ENCODE assay signal across 24 cellular contexts in the genomic region with DNA sequence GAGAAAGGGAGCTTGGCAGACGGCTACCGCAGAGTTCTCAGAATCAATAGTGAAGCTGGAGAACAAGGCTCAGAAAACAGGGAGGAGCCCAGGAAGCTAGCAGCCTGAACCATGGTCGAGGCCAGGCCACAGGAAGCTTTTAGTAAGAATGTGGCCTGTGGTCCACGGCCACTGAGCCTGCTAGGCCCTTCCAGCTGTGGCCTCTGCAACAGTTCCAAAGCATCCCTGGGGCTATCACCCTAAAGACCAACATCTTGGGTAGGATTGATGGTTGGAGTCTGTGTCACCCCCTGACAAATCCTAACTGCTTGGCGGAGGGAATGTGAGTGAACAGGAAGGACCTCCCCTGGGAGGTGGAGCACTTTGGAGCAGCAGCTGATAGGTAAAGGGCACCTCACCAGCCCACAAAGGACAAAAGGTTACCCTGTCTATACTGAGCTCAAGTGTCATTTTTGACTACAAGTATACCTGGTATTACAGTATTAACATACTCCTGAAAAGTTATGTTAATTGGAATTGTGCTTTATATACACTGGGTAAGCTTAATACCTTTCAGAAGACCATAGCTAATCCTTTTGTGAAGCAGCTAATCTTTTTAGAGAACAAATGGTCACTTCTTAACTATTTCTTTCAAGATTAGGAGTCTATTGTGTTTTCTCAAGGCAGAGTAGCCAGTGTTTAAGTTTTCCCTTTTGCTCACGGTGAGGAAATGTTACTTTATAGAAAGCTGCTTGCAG. TPM values are rescaled to one million over a fixed set of nuclear protein-coding genes. Genes with fewer than 3 reads are reported as not detected.
DNase-seq lines count a peak whose midpoint lies in the region; ATAC-seq and TF ChIP-seq lines count a peak whose summit lies in the region.
"Had no signal": no experiment of that assay in that cellular context is flagged by ENCODE, and none has a peak within 500 bp of the region (broad histone marks: within the 10 kb centered on the region; RNA-seq: fewer than 3 reads in every experiment).

No MANE protein-coding gene starts in this region.

- H3K36me3 ChIP-seq in mesodermal cell (ENCODE audit: control insufficient read depth, insufficient read depth, low read length) = no peaks in the 10 kb centered on the region
- H3K36me3 ChIP-seq: cardiac muscle cell, SJSA1, vagina had no signal

- no peak for TF ChIP-seq CTCF in CD14-positive monocyte (IDR thresholded peaks at IDR 0.05)
- TF ChIP-seq CTCF in chondrocyte (IDR thresholded peaks at IDR 0.05) = no peak

- peak overlapping the region in 1 of 2 donors; percentile 84 for H3K4me3 Mint-ChIP-seq in CD14-positive monocyte
- no peak overlapping the region for H3K4me3 Mint-ChIP-seq in chondrocyte (ENCODE audit: unreplicated experiment)
- H3K4me3 Mint-ChIP-seq: endodermal cell had no signal

- H3K4me1 Mint-ChIP-seq in CD14-positive monocyte (peaks cover 79% of the 10 kb centered on the region), chondrocyte (ENCODE audit: low read depth) (peaks cover 57% of the 10 kb centered on the region)

- peak overlapping the region; percentile 11 for H3K27ac ChIP-seq in mesodermal cell (ENCODE audit: low read depth, low read length, severe bottlenecking)
- H3K27ac ChIP-seq: cardiac muscle cell, SJSA1, vagina had no signal

- no peaks in the 10 kb centered on the region for H3K27me3 Mint-ChIP-seq in CD14-positive monocyte (ENCODE audit: low read depth in 3 of 3)
- no peaks in the 10 kb centered on the region for H3K27me3 Mint-ChIP-seq in chondrocyte (ENCODE audit: low read depth)

- peaks cover 3% of the 10 kb centered on the region for H3K9me3 ChIP-seq in mesodermal cell (ENCODE audit: control insufficient read depth, low read length)
- H3K9me3 ChIP-seq: mucosa of descending colon, SJSA1, vagina had no signal

- H3K9me3 Mint-ChIP-seq in CD14-positive monocyte = peaks cover 0 to 2% (median 0%) of the 10 kb centered on the region in 7 donors
- peaks cover 3% of the 10 kb centered on the region for H3K9me3 Mint-ChIP-seq in chondrocyte (ENCODE audit: low read depth)

- ATAC-seq in GM21717 (IDR thresholded peaks at IDR 0.05; ENCODE audit: unreplicated experiment) (no peak), HG03521 (IDR thresholded peaks at IDR 0.05; ENCODE audit: unreplicated experiment) (no peak)

- H3K36me3 Mint-ChIP-seq in CD14-positive monocyte (peaks cover 5 to 14% of the 10 kb centered on the region in 2 donors), chondrocyte (ENCODE audit: low read depth) (peaks cover 2% of the 10 kb centered on the region)

- H3K4me1 ChIP-seq in mesodermal cell (ENCODE audit: control insufficient read depth, insufficient read depth, low read length, poor library complexity, severe bottlenecking) = peaks cover 61% of the 10 kb centered on the region
- H3K4me1 ChIP-seq: vagina had no signal

- H3K4me3 ChIP-seq in mesodermal cell (ENCODE audit: extremely low read depth, insufficient read depth, low read length, poor library complexity, severe bottlenecking) = no peak overlapping the region
- H3K4me3 ChIP-seq: cardiac muscle cell, mucosa of descending colon, SJSA1, vagina had no signal

- intact Hi-C loops in CD14-positive monocyte (cut with micrococcal nuclease) = no loop called here

- H3K27ac Mint-ChIP-seq in CD14-positive monocyte (peak overlapping the region; percentile 93 to 97 (median 95)), chondrocyte (ENCODE audit: unreplicated experiment) (peak overlapping the region; percentile 84)
- H3K27ac Mint-ChIP-seq: endodermal cell had no signal

- DNase-seq in CD14-positive monocyte (ENCODE audit: low spot score) (no peak), NCI-H82 (lab: John Stamatoyannopoulos, UW) (peak; percentile 64), chondrocyte (ENCODE audit: low spot score) (no peak), OCI-M1 (lab: John Stamatoyannopoulos, UW) (no peak), G401 (ENCODE audit: low spot score) (no peak)
- DNase-seq: DND-41; endodermal cell; GOT3; kidney; mucosa of descending colon; NCI-H2081; NCI-H510A treated with DMSO at 0.1 percent for 48 hours; occipital lobe; stimulated activated CD4-positive, alpha-beta T cell treated with anti-CD3 and anti-CD28 coated beads, Interleukin-1b, Interleukin-23, amount 100 ng/mL, for 48 hours; T-helper 9 cell had no signal

- in situ Hi-C loops in G401 (cut with HindIII; ENCODE audit: low sequenced_read_pairs) = no loop called here

- WGBS in mesodermal cell (ENCODE audit: insufficient coverage in 2 of 2), 2 experiments = 98 to 100% methylated on average over 3 to 4 of the region's 6 CpGs

RNA-seq across cellular contexts. Expression of gene PTPRE, which starts 18.7 kb away (rescaled TPM):
- polyA plus RNA-seq in CD14-positive monocyte = 100 to 1,000 TPM in 1 of 2 donors, 10 to 100 TPM in 1; 95.2 to 125 TPM
- 3.1 to 6.2 TPM (median 5.7 TPM) in 3 replicates for total RNA-seq in chondrocyte
- polyA plus RNA-seq in mesodermal cell (2013, experiment 1 of 2) = 16.6 TPM
- 12.8 TPM for polyA plus RNA-seq in mesodermal cell (2013, experiment 2 of 2)
- not detected in 2 replicates for total RNA-seq in G401 (2014; rRNA removed; shearing (Covaris generic))

RNA-seq across cellular contexts. Expression of gene CLRN3, which starts 32.9 kb away (rescaled TPM):
- polyA plus RNA-seq in CD14-positive monocyte = under 1 TPM in 1 of 2 donors, not detected in 1; 0.16 TPM
- total RNA-seq in chondrocyte = not detected in 3 replicates
- polyA plus RNA-seq in mesodermal cell (2013, experiment 1 of 2) = not detected
- polyA plus RNA-seq in mesodermal cell (2013, experiment 2 of 2) = not detected
- total RNA-seq in G401 (2014; rRNA removed; shearing (Covaris generic)) = not detected in 2 replicates
- total RNA-seq: cardiac muscle cell, endodermal cell, MCF 10A, sciatic nerve, SJSA1, vagina had no signal
- polyA plus RNA-seq: AG04450, cardiac muscle cell had no signal
